ENCODE assay signal across 14 cellular contexts in genomic region chr10:3932597-3933380, GRCh38.
A peak's percentile ranks its signal among the peaks of the same experiment; 100 is the strongest.
DNase-seq lines count a peak whose midpoint lies in the region; ATAC-seq lines count a peak whose summit lies in the region.
"Had no signal": no experiment of that assay in that cellular context is flagged by ENCODE, and none has a peak within 500 bp of the region (broad histone marks: within the 10 kb centered on the region; RNA-seq: fewer than 3 reads in every experiment).

No MANE protein-coding gene starts in this region.

- CTCF ChIA-PET in activated CD4-positive, alpha-beta memory T cell treated with anti-CD3 and anti-CD28 coated beads, Interleukin-2, amount 10 ng/mL, durations not matched to agents 7 days and 5 days (lab: Charles Lee) = interaction anchor here (0.7 to 1.0 kb wide), 2 partner anchors 14 to 121 kb away, joined by 3 read pairs; no protein-coding TSS in a partner anchor

- H3K27me3 Mint-ChIP-seq in activated CD4-positive, alpha-beta memory T cell treated with anti-CD3 and anti-CD28 coated beads, Interleukin-2, amount 10 ng/mL, durations not matched to agents 7 days and 5 days = no peaks in the 10 kb centered on the region
- no peaks in the 10 kb centered on the region for H3K27me3 Mint-ChIP-seq in activated naive CD8-positive, alpha-beta T cell treated with anti-CD3 and anti-CD28 coated beads, Interleukin-2, amount 10 ng/mL, durations not matched to agents 7 days and 5 days
- H3K27me3 Mint-ChIP-seq in stimulated activated naive CD8-positive, alpha-beta T cell treated with anti-CD3 and anti-CD28 coated beads, Interleukin-15, amount 100 ng/mL, for 72 hours = no peaks in the 10 kb centered on the region

- no peak overlapping the region for H3K4me3 Mint-ChIP-seq in activated CD4-positive, alpha-beta memory T cell treated with anti-CD3 and anti-CD28 coated beads, Interleukin-2, amount 10 ng/mL, durations not matched to agents 7 days and 5 days
- H3K4me3 Mint-ChIP-seq in activated naive CD8-positive, alpha-beta T cell treated with anti-CD3 and anti-CD28 coated beads, Interleukin-2, amount 10 ng/mL, durations not matched to agents 7 days and 5 days = peak overlapping the region; percentile 43
- no peak overlapping the region for H3K4me3 Mint-ChIP-seq in stimulated activated naive CD8-positive, alpha-beta T cell treated with anti-CD3 and anti-CD28 coated beads, Interleukin-15, amount 100 ng/mL, for 72 hours
- H3K4me3 Mint-ChIP-seq: CD8-positive, alpha-beta T cell; HFFc6 had no signal

- DNase-seq in activated naive CD4-positive, alpha-beta T cell treated with anti-CD3 and anti-CD28 coated beads, Interleukin-2, amount 50 U/mL, for 72 hours (ENCODE audit: low spot score in 2 of 2) = no peak
- DNase-seq in activated naive CD4-positive, alpha-beta T cell (lab: John Stamatoyannopoulos, UW) = no peak
- DNase-seq in activated CD4-positive, alpha-beta memory T cell treated with anti-CD3 and anti-CD28 coated beads, Interleukin-2, amount 10 ng/mL, durations not matched to agents 7 days and 5 days = no peak
- DNase-seq in activated naive CD8-positive, alpha-beta T cell treated with anti-CD3 and anti-CD28 coated beads, Interleukin-2, amount 10 ng/mL, durations not matched to agents 7 days and 5 days = no peak
- DNase-seq in stimulated activated naive CD8-positive, alpha-beta T cell treated with anti-CD3 and anti-CD28 coated beads, Interleukin-15, amount 100 ng/mL, for 72 hours = no peak
- DNase-seq in activated effector memory CD4-positive, alpha-beta T cell treated with Interleukin-2 at 50 U/mL for 16 hours = no peak
- DNase-seq: BE2C; CD8-positive, alpha-beta T cell; GF-D8; HFFc6; NCI-H146; NCI-H2227 treated with DMSO at 0.1 percent for 48 hours; NCI-H524 treated with DMSO at 0.1 percent for 48 hours had no signal

- H3K36me3 Mint-ChIP-seq in activated naive CD4-positive, alpha-beta T cell treated with anti-CD3 and anti-CD28 coated beads, Interleukin-2, amount 50 U/mL, for 72 hours = peaks cover 19 to 63% of the 10 kb centered on the region in 2 donors
- peaks cover 32% of the 10 kb centered on the region for H3K36me3 Mint-ChIP-seq in activated CD4-positive, alpha-beta memory T cell treated with anti-CD3 and anti-CD28 coated beads, Interleukin-2, amount 10 ng/mL, durations not matched to agents 7 days and 5 days (ENCODE audit: low read depth)
- H3K36me3 Mint-ChIP-seq in activated naive CD8-positive, alpha-beta T cell treated with anti-CD3 and anti-CD28 coated beads, Interleukin-2, amount 10 ng/mL, durations not matched to agents 7 days and 5 days = peaks cover 41% of the 10 kb centered on the region
- H3K36me3 Mint-ChIP-seq: CD8-positive, alpha-beta T cell had no signal

- POLR2A ChIA-PET in activated CD4-positive, alpha-beta memory T cell treated with anti-CD3 and anti-CD28 coated beads, Interleukin-2, amount 10 ng/mL, durations not matched to agents 7 days and 5 days (lab: Charles Lee) = interaction anchor here (0.6 to 7.4 kb wide), 12 partner anchors 10 to 198 kb away, joined by 3 to 74 read pairs (median 4); partner anchors contain the start of gene KLF6
- POLR2A ChIA-PET in activated naive CD8-positive, alpha-beta T cell treated with anti-CD3 and anti-CD28 coated beads, Interleukin-2, amount 10 ng/mL, durations not matched to agents 7 days and 5 days (lab: Charles Lee) = interaction anchor here (0.8 to 3.6 kb wide), 12 partner anchors 13 to 197 kb away, joined by 3 to 61 read pairs (median 6); partner anchors contain the start of gene KLF6

- H3K9me3 Mint-ChIP-seq in activated naive CD4-positive, alpha-beta T cell treated with anti-CD3 and anti-CD28 coated beads, Interleukin-2, amount 50 U/mL, for 72 hours = peaks cover 26 to 31% of the 10 kb centered on the region in 2 donors
- H3K9me3 Mint-ChIP-seq in activated CD4-positive, alpha-beta memory T cell treated with anti-CD3 and anti-CD28 coated beads, Interleukin-2, amount 10 ng/mL, durations not matched to agents 7 days and 5 days = peaks cover 11% of the 10 kb centered on the region
- H3K9me3 Mint-ChIP-seq in activated naive CD8-positive, alpha-beta T cell treated with anti-CD3 and anti-CD28 coated beads, Interleukin-2, amount 10 ng/mL, durations not matched to agents 7 days and 5 days = peaks cover 6% of the 10 kb centered on the region
- H3K9me3 Mint-ChIP-seq in stimulated activated naive CD8-positive, alpha-beta T cell treated with anti-CD3 and anti-CD28 coated beads, Interleukin-15, amount 100 ng/mL, for 72 hours = peaks cover 10 to 18% of the 10 kb centered on the region in 2 donors
- H3K9me3 Mint-ChIP-seq: CD8-positive, alpha-beta T cell; HFFc6 had no signal

- ATAC-seq in activated naive CD4-positive, alpha-beta T cell treated with anti-CD3 and anti-CD28 coated beads, Interleukin-2, amount 50 U/mL, for 72 hours = no peak
- ATAC-seq in activated naive CD8-positive, alpha-beta T cell treated with anti-CD3 and anti-CD28 coated beads, Interleukin-2, amount 10 ng/mL, durations not matched to agents 7 days and 5 days (ENCODE audit: low read depth) = peak; percentile 51
- no peak for ATAC-seq in stimulated activated naive CD8-positive, alpha-beta T cell treated with anti-CD3 and anti-CD28 coated beads, Interleukin-15, amount 100 ng/mL, for 72 hours
- no peak for ATAC-seq in GM19395 (IDR thresholded peaks at IDR 0.05; ENCODE audit: unreplicated experiment)
- ATAC-seq: CD8-positive, alpha-beta T cell had no signal

- peaks cover 53% of the 10 kb centered on the region for H3K4me1 Mint-ChIP-seq in activated CD4-positive, alpha-beta memory T cell treated with anti-CD3 and anti-CD28 coated beads, Interleukin-2, amount 10 ng/mL, durations not matched to agents 7 days and 5 days
- peaks cover 59% of the 10 kb centered on the region for H3K4me1 Mint-ChIP-seq in activated naive CD8-positive, alpha-beta T cell treated with anti-CD3 and anti-CD28 coated beads, Interleukin-2, amount 10 ng/mL, durations not matched to agents 7 days and 5 days
- peaks cover 76% of the 10 kb centered on the region for H3K4me1 Mint-ChIP-seq in stimulated activated naive CD8-positive, alpha-beta T cell treated with anti-CD3 and anti-CD28 coated beads, Interleukin-15, amount 100 ng/mL, for 72 hours

- peak overlapping the region; percentile 84 to 90 for H3K27ac Mint-ChIP-seq in activated naive CD4-positive, alpha-beta T cell treated with anti-CD3 and anti-CD28 coated beads, Interleukin-2, amount 50 U/mL, for 72 hours
- H3K27ac Mint-ChIP-seq in activated CD4-positive, alpha-beta memory T cell treated with anti-CD3 and anti-CD28 coated beads, Interleukin-2, amount 10 ng/mL, durations not matched to agents 7 days and 5 days = peak overlapping the region; percentile 86
- peak overlapping the region; percentile 98 for H3K27ac Mint-ChIP-seq in activated naive CD8-positive, alpha-beta T cell treated with anti-CD3 and anti-CD28 coated beads, Interleukin-2, amount 10 ng/mL, durations not matched to agents 7 days and 5 days
- H3K27ac Mint-ChIP-seq in stimulated activated naive CD8-positive, alpha-beta T cell treated with anti-CD3 and anti-CD28 coated beads, Interleukin-15, amount 100 ng/mL, for 72 hours = peak overlapping the region; percentile 77
- H3K27ac Mint-ChIP-seq: CD8-positive, alpha-beta T cell; HFFc6 had no signal
